Comparison of ENCODE assay signal across 8 cellular contexts in genomic region chr13:113951246-113951999, GRCh38. TPM values are rescaled to one million over a fixed set of nuclear protein-coding genes. Genes with fewer than 3 reads are reported as not detected.
DNase-seq lines count a peak whose midpoint lies in the region; ATAC-seq, FAIRE-seq and TF ChIP-seq lines count a peak whose summit lies in the region.

No MANE protein-coding gene starts in this region.

- intact Hi-C loops in K562 (cut with micrococcal nuclease), result loop anchor here (1.0 kb wide), 1 partner anchor 275 kb away; no protein-coding TSS in a partner anchor

- BruUV-seq in K562 (replicated peaks; lab: Mats Ljungman, UMichigan), result no TSS peak

- no peaks in the 10 kb centered on the region for H3K9me1 ChIP-seq in K562 (ENCODE audit: control insufficient read depth, insufficient read depth, low read length)

- H3K4me2 ChIP-seq in K562 (ENCODE audit: insufficient read depth, low read length) (no peak overlapping the region), skeletal muscle satellite cell (ENCODE audit: low read length) (no peak overlapping the region)

- FAIRE-seq in K562 (lab: Jason Lieb, UNC), result no peak

- H3K27ac ChIP-seq in K562 (ENCODE audit: extremely low read depth, low read depth, low read length) (no peak overlapping the region), iPS-20b (ENCODE audit: low read length) (no peak overlapping the region)

- in situ Hi-C loops in K562 (cut with MboI), result no loop called here

- H3K9me3 ChIP-seq in K562 (replicated peaks; ENCODE audit: control insufficient read depth, insufficient read depth, low read depth, low read length), result no peaks in the 10 kb centered on the region
- no peaks in the 10 kb centered on the region for H3K9me3 ChIP-seq in iPS-20b (ENCODE audit: insufficient read depth, low read depth, low read length)
- H3K9me3 ChIP-seq in skeletal muscle satellite cell (replicated peaks; ENCODE audit: low read length), result no peaks in the 10 kb centered on the region

- TF ChIP-seq RAD21 in K562 (CRISPR knock-in tag; conservative IDR thresholded peaks at IDR 0.05 in 1 of 2, IDR thresholded peaks at IDR 0.05 in 1 of 2), result peak; percentile 92 to 93

- no peaks in the 10 kb centered on the region for H4K20me1 ChIP-seq in K562 (replicated peaks; ENCODE audit: control insufficient read depth, insufficient read depth, low read length)

- H3K27me3 ChIP-seq in K562 (ENCODE audit: control insufficient read depth in 2 of 2, insufficient read depth in 2 of 2, low read length in 2 of 2) (no peaks in the 10 kb centered on the region), iPS-20b (ENCODE audit: insufficient read depth, low read length) (no peaks in the 10 kb centered on the region), skeletal muscle satellite cell (ENCODE audit: control insufficient read depth, insufficient read depth, low read length) (no peaks in the 10 kb centered on the region)

- no peak for TF ChIP-seq EP300 in K562 (IDR thresholded peaks at IDR 0.05; ENCODE audit: low read length)

- H3K4me3 ChIP-seq in K562, result no peak overlapping the region
- peak overlapping the region; percentile 42; the same call in 1 of the 2 replicates for H3K4me3 ChIP-seq in iPS-20b (ENCODE audit: low read length)
- H3K4me3 ChIP-seq in skeletal muscle satellite cell (ENCODE audit: low read length), result no peak overlapping the region

- peak overlapping the region; percentile 55; the same call in 1 of the 2 replicates for H2AFZ ChIP-seq in K562 (ENCODE audit: low read depth, low read length)

- CTCF ChIA-PET in K562 (lab: Yijun Ruan, JAX; ENCODE audit: low intra/inter-chr PET ratio), result interaction anchor here (1.0 to 2.9 kb wide), 3 partner anchors 72 to 275 kb away, joined by 3 to 26 read pairs (median 3); no protein-coding TSS in a partner anchor

- DNase-seq in AG08396 (ENCODE audit: low spot score) (peak; percentile 94), SKM-1 treated with dmso at 0.1 percent for 144 hours (lab: John Stamatoyannopoulos, UW; ENCODE audit: unreplicated experiment) (peak; percentile 21), K562 (ENCODE audit: extremely low read depth in 1 of 4, low spot score in 3 of 4) (peak; percentile 81 to 86 (median 84)), H4 (ENCODE audit: low spot score) (no peak)

- no peak for TF ChIP-seq POLR2A in K562 (conservative IDR thresholded peaks at IDR 0.05)

- no peak overlapping the region; a peak in 1 of 4 replicates for H3K9ac ChIP-seq in K562 (ENCODE audit: insufficient read depth in 1 of 2, low read depth in 2 of 2, low read length in 2 of 2)
- no peak overlapping the region for H3K9ac ChIP-seq in iPS-20b (ENCODE audit: low read depth, low read length)
- peak overlapping the region; percentile 41 for H3K9ac ChIP-seq in skeletal muscle satellite cell (ENCODE audit: low read depth, low read length)

- peak; percentile 82 to 86 (median 83) for TF ChIP-seq CTCF in K562 (IDR thresholded peaks at IDR 0.05 in 2 of 3, conservative IDR thresholded peaks at IDR 0.05 in 1 of 3; ENCODE audit: insufficient read depth in 2 of 3, low read depth in 1 of 3, low read length in 3 of 3)

- peak; percentile 62 for ATAC-seq in GM18861 (IDR thresholded peaks at IDR 0.05; ENCODE audit: unreplicated experiment)
- ATAC-seq in HG03521 (IDR thresholded peaks at IDR 0.05; ENCODE audit: unreplicated experiment), result peak; percentile 73
- peak; percentile 98 for ATAC-seq in K562

- H3K36me3 ChIP-seq in K562 (ENCODE audit: control insufficient read depth, insufficient read depth, low read length) (no peaks in the 10 kb centered on the region), iPS-20b (ENCODE audit: insufficient read depth, low read depth, low read length) (no peaks in the 10 kb centered on the region), skeletal muscle satellite cell (ENCODE audit: insufficient read depth, low read length) (peaks cover 27% of the 10 kb centered on the region)

- WGBS in K562 (ENCODE audit: insufficient coverage, low coverage, missing lambda C conversion rate), result 49% methylated on average over 10 of the region's 42 CpGs

- peaks cover 9 to 41% of the 10 kb centered on the region in 2 experiments; a peak in 4 of 5 replicates for H3K4me1 ChIP-seq in K562 (replicated peaks in 1 of 2; ENCODE audit: control insufficient read depth in 2 of 2, insufficient read depth in 2 of 2, low read length in 2 of 2)
- H3K4me1 ChIP-seq in iPS-20b (ENCODE audit: insufficient read depth, low read length), result no peaks in the 10 kb centered on the region
- H3K4me1 ChIP-seq in skeletal muscle satellite cell (ENCODE audit: control insufficient read depth, insufficient read depth, low read length), result peaks cover 18% of the 10 kb centered on the region

- H3K79me2 ChIP-seq in K562 (ENCODE audit: control insufficient read depth, insufficient read depth, low read length), result no peaks in the 10 kb centered on the region

- POLR2A ChIA-PET in K562 (lab: Yijun Ruan, JAX), result no interaction called here

TF ChIP-seq in K562, 482 proteins besides CTCF, POLR2A, EP300 and RAD21 (continues in another document):
- no peak for TF ChIP-seq RREB1 (CRISPR knock-in tag; IDR thresholded peaks at IDR 0.05)
- TF ChIP-seq CXXC5 (CRISPR knock-in tag; IDR thresholded peaks at IDR 0.05), result peak; percentile 64
- peak; percentile 72; the same call in 1 of the 2 replicates for TF ChIP-seq ARID2 (IDR thresholded peaks at IDR 0.05)
- TF ChIP-seq SIX5 (IDR thresholded peaks at IDR 0.05; ENCODE audit: borderline replicate concordance in 1 of 2, insufficient read depth in 1 of 2, low read depth in 1 of 2, low read length in 2 of 2), result no peak
- TF ChIP-seq CTBP1 (IDR thresholded peaks at IDR 0.05; ENCODE audit: borderline replicate concordance), result peak; percentile 41; the same call in 1 of the 2 replicates

RNA-seq across cellular contexts. Expression of gene C13orf46, which starts 22.5 kb away (rescaled TPM):
- total RNA-seq in K562 (2011; cell fraction: chromatin; rRNA removed; ENCODE audit: low replicate concordance), result 0.26 and 0.49 TPM in 2 replicates
- total RNA-seq in K562 (2011; cell fraction: nucleolus; rRNA removed), result 0.13 and 0.33 TPM in 2 replicates
- total RNA-seq in K562 (2011; cell fraction: nucleoplasm; rRNA removed), result 0.22 and 0.23 TPM in 2 replicates
- total RNA-seq in K562 (2014; rRNA removed), result 0.05 TPM in 1 of 2 replicates, not detected in the other
- total RNA-seq in K562 (2014; rRNA removed; fragmentation: Illumina TruSeq; extraction: Trizol), result not detected in 2 replicates
- total RNA-seq in K562 (2015; rRNA removed; fragmentation: Illumina TruSeq; extraction: Trizol), result 0.04 TPM in 1 of 2 replicates, not detected in the other
- total RNA-seq in K562 (2021), result 0.13 and 0.24 TPM in 2 replicates
- not detected in 2 replicates for polyA plus RNA-seq in K562 (2011; rRNA removed)
- 0.03 and 0.06 TPM in 2 replicates for polyA plus RNA-seq in K562 (2011; cell fraction: cytosol; rRNA removed)
- 0.11 TPM in 2 replicates for polyA plus RNA-seq in K562 (2011; cell fraction: nucleus; rRNA removed)
- 0.13 and 0.36 TPM in 2 replicates for polyA plus RNA-seq in K562 (2012)
- polyA plus RNA-seq in K562 (2014; fragmentation: Illumina TruSeq; extraction: Trizol), result 0.06 and 0.10 TPM in 2 replicates
- not detected for polyA plus RNA-seq in K562 (2014; fragmentation: Nextera tagmentation; extraction: Ambion mirVana)
- 0.05 TPM in 2 replicates for polyA plus RNA-seq in K562 (2014; rRNA removed)
- not detected in 2 replicates for polyA minus RNA-seq in K562 (2011; rRNA and poly(A)+ RNA removed)
- not detected in 2 replicates for polyA minus RNA-seq in K562 (2011; cell fraction: cytosol; rRNA and poly(A)+ RNA removed)
- 0.11 TPM in 1 of 2 replicates, not detected in the other for polyA minus RNA-seq in K562 (2011; cell fraction: nucleus; rRNA and poly(A)+ RNA removed)
- total RNA-seq in skeletal muscle satellite cell (2012; rRNA removed), result 0.25 and 0.44 TPM in 2 replicates
- not detected in 2 replicates for total RNA-seq in H4 (2014; rRNA removed; shearing (Covaris generic))
